In genomic region chr16:88811850-88812736, GRCh38 we compare ENCODE assay signal across 8 cellular contexts. TPM values are rescaled to one million over a fixed set of nuclear protein-coding genes. Genes with fewer than 3 reads are reported as not detected.
A peak's percentile ranks its signal among the peaks of the same experiment; 100 is the strongest.
DNase-seq lines count a peak whose midpoint lies in the region; ATAC-seq and TF ChIP-seq lines count a peak whose summit lies in the region.

Gene APRT (minus strand): TSS chr16:88811928. CDS start chr16:88811899, 29 bp downstream.

- H3K36me3 Mint-ChIP-seq in Caco-2 (ENCODE audit: insufficient read depth, unreplicated experiment), result peaks cover 86% of the 10 kb centered on the region
- H3K36me3 Mint-ChIP-seq in activated CD8-positive, alpha-beta memory T cell treated with anti-CD3 and anti-CD28 coated beads, Interleukin-2, amount 10 ng/mL, durations not matched to agents 7 days and 5 days, result peaks cover 17% of the 10 kb centered on the region

- TSS peak; percentile 15 for BruUV-seq in Caco-2 (replicated peaks; lab: Mats Ljungman, UMichigan)

- H3K4me1 ChIP-seq in Caco-2 (peaks cover 15% of the 10 kb centered on the region), endocrine pancreas (ENCODE audit: control insufficient read depth, insufficient read depth, low read length) (no peaks in the 10 kb centered on the region)

- POLR2A ChIA-PET in Caco-2 (lab: Charles Lee), result interaction anchor here (0.6 to 2.5 kb wide), 5 partner anchors 45 to 429 kb away, joined by 3 to 13 read pairs (median 3); partner anchors contain the start of genes GALNS, TRAPPC2L and ZNF778

- peaks cover 15% of the 10 kb centered on the region for H3K36me3 ChIP-seq in Caco-2 (ENCODE audit: control insufficient read depth, insufficient read depth, low read length)
- H3K36me3 ChIP-seq in endocrine pancreas (ENCODE audit: control insufficient read depth, insufficient read depth, low read length), result no peaks in the 10 kb centered on the region

- ATAC-seq in GM21381 (IDR thresholded peaks at IDR 0.05; ENCODE audit: unreplicated experiment), result peak; percentile 63
- ATAC-seq in activated CD8-positive, alpha-beta memory T cell treated with anti-CD3 and anti-CD28 coated beads, Interleukin-2, amount 10 ng/mL, durations not matched to agents 7 days and 5 days, result peak; percentile 84

- H3K27me3 ChIP-seq in Caco-2 (replicated peaks; ENCODE audit: control insufficient read depth, insufficient read depth, low read length) (no peaks in the 10 kb centered on the region), endocrine pancreas (ENCODE audit: control insufficient read depth, insufficient read depth, low read length) (no peaks in the 10 kb centered on the region)

- no peaks in the 10 kb centered on the region for H3K9me3 ChIP-seq in Caco-2
- H3K9me3 ChIP-seq in endocrine pancreas (ENCODE audit: control insufficient read depth, low read length), result no peaks in the 10 kb centered on the region

- no peaks in the 10 kb centered on the region for H3K4me1 Mint-ChIP-seq in Caco-2 (ENCODE audit: low read depth, unreplicated experiment)
- peaks cover 29% of the 10 kb centered on the region for H3K4me1 Mint-ChIP-seq in activated CD8-positive, alpha-beta memory T cell treated with anti-CD3 and anti-CD28 coated beads, Interleukin-2, amount 10 ng/mL, durations not matched to agents 7 days and 5 days

- peak within 1 kb of the TSS; percentile 96 for H3K4me3 ChIP-seq in Caco-2 (ENCODE audit: low read depth, low read length)
- no peak within 1 kb of the TSS for H3K4me3 ChIP-seq in endocrine pancreas (ENCODE audit: control insufficient read depth, insufficient read depth, low read length)

- no peaks in the 10 kb centered on the region for H3K9me3 Mint-ChIP-seq in Caco-2 (ENCODE audit: unreplicated experiment)
- H3K9me3 Mint-ChIP-seq in activated CD8-positive, alpha-beta memory T cell treated with anti-CD3 and anti-CD28 coated beads, Interleukin-2, amount 10 ng/mL, durations not matched to agents 7 days and 5 days (ENCODE audit: low read depth), result no peaks in the 10 kb centered on the region

- peak in 1 of 2 experiments; percentile 19 for TF ChIP-seq CTCF in Caco-2 (IDR thresholded peaks at IDR 0.05; ENCODE audit: insufficient read depth in 1 of 2, low read depth in 1 of 2, low read length in 1 of 2, severe bottlenecking in 1 of 2, unreplicated experiment in 1 of 2)

- no peaks in the 10 kb centered on the region for H3K27me3 Mint-ChIP-seq in Caco-2 (ENCODE audit: insufficient read depth, unreplicated experiment)
- no peaks in the 10 kb centered on the region for H3K27me3 Mint-ChIP-seq in activated CD8-positive, alpha-beta memory T cell treated with anti-CD3 and anti-CD28 coated beads, Interleukin-2, amount 10 ng/mL, durations not matched to agents 7 days and 5 days

- H3K4me3 Mint-ChIP-seq in Caco-2 (ENCODE audit: unreplicated experiment), result peak within 1 kb of the TSS; percentile 97
- H3K4me3 Mint-ChIP-seq in activated CD8-positive, alpha-beta memory T cell treated with anti-CD3 and anti-CD28 coated beads, Interleukin-2, amount 10 ng/mL, durations not matched to agents 7 days and 5 days, result peak within 1 kb of the TSS; percentile 88

- CTCF ChIA-PET in Caco-2 (lab: Charles Lee), result interaction anchor here (0.6 to 3.1 kb wide), 7 partner anchors 9 to 114 kb away, joined by 3 to 29 read pairs (median 5); partner anchors contain the start of genes GALNS, PIEZO1 and TRAPPC2L
- CTCF ChIA-PET in activated CD8-positive, alpha-beta memory T cell treated with anti-CD3 and anti-CD28 coated beads, Interleukin-2, amount 10 ng/mL, durations not matched to agents 7 days and 5 days (lab: Charles Lee), result interaction anchor here (0.6 to 6.6 kb wide), 18 partner anchors 13 to 406 kb away, joined by 3 to 66 read pairs (median 4); partner anchors contain the start of genes CDH15, GALNS, TRAPPC2L and ZNF778

- H3K9ac ChIP-seq in endocrine pancreas (ENCODE audit: control insufficient read depth, insufficient read depth, low read length), result peak within 1 kb of the TSS; percentile 57

- peak within 1 kb of the TSS; percentile 98 for H3K27ac Mint-ChIP-seq in Caco-2 (ENCODE audit: unreplicated experiment)
- peak within 1 kb of the TSS; percentile 98 for H3K27ac Mint-ChIP-seq in activated CD8-positive, alpha-beta memory T cell treated with anti-CD3 and anti-CD28 coated beads, Interleukin-2, amount 10 ng/mL, durations not matched to agents 7 days and 5 days

- intact Hi-C loops in Caco-2 (cut with micrococcal nuclease; ENCODE audit: unreplicated experiment), result loop anchor here (1.0 kb wide), 2 partner anchors 8 to 45 kb away; partner anchors contain the start of gene TRAPPC2L

- peak; percentile 97 to 99 for DNase-seq in Caco-2
- peak in 75 of 76 experiments; percentile 39 to 98 (median 94) for DNase-seq in HUDEP-2 (lab: John Stamatoyannopoulos, UW; ENCODE audit: unreplicated experiment in 76 of 76)
- DNase-seq in NOMO-1 treated with DMSO at 0.1 percent for 48 hours (lab: John Stamatoyannopoulos, UW; ENCODE audit: unreplicated experiment), result peak; percentile 91
- peak; percentile 97 for DNase-seq in activated CD8-positive, alpha-beta memory T cell treated with anti-CD3 and anti-CD28 coated beads, Interleukin-2, amount 10 ng/mL, durations not matched to agents 7 days and 5 days
- peak; percentile 99 for DNase-seq in mesenteric fat pad (ENCODE audit: low spot score)
- DNase-seq in stimulated activated CD8-positive, alpha-beta memory T cell treated with anti-CD3 and anti-CD28 coated beads, Interleukin-15, amount 100 ng/mL, for 1 hour (ENCODE audit: low read depth), result peak; percentile 96

RNA-seq across cellular contexts. Expression of gene APRT, which starts in this region (rescaled TPM):
- total RNA-seq in Caco-2 (2022), result 251 and 268 TPM in 2 replicates
- total RNA-seq in activated CD8-positive, alpha-beta memory T cell treated with anti-CD3 and anti-CD28 coated beads, Interleukin-2, amount 10 ng/mL, durations not matched to agents 7 days and 5 days, result 100 to 1,000 TPM; 127 to 148 TPM
- total RNA-seq in mesenteric fat pad, result 96.7 TPM
